1 cellular context compared by ENCODE assay signal in genomic region chr10:27252267-27253000, GRCh38.
TF ChIP-seq lines count a peak whose summit lies in the region.

No MANE protein-coding gene starts in this region.

TF ChIP-seq in K562, 482 proteins besides CTCF, POLR2A, EP300 and RAD21 (continued from another document and continues in another):
- TF ChIP-seq ZMIZ1 (IDR thresholded peaks at IDR 0.05; ENCODE audit: low read depth in 2 of 2, low read length in 2 of 2) (no peak), KLF16 (IDR thresholded peaks at IDR 0.05) (no peak), JUND (IDR thresholded peaks at IDR 0.05; ENCODE audit: borderline replicate concordance, low read depth, low read length) (no peak), JUND (tag; IDR thresholded peaks at IDR 0.05; ENCODE audit: borderline replicate concordance, low read depth, low read length) (no peak), MEF2D (tag; conservative IDR thresholded peaks at IDR 0.05; ENCODE audit: low read depth) (no peak), CXXC5 (CRISPR knock-in tag; IDR thresholded peaks at IDR 0.05) (peak; percentile 71), ZNF766 (CRISPR knock-in tag; conservative IDR thresholded peaks at IDR 0.05) (no peak), TGIF2 (CRISPR knock-in tag; IDR thresholded peaks at IDR 0.05) (no peak), SNAPC5 (CRISPR knock-in tag; IDR thresholded peaks at IDR 0.05) (no peak), E2F3 (CRISPR knock-in tag; IDR thresholded peaks at IDR 0.05) (no peak), HIVEP1 (CRISPR knock-in tag; IDR thresholded peaks at IDR 0.05) (no peak), DIDO1 (tag; IDR thresholded peaks at IDR 0.05; ENCODE audit: low read depth) (no peak), CBFA2T2 (conservative IDR thresholded peaks at IDR 0.05) (no peak), ZNF584 (CRISPR knock-in tag; IDR thresholded peaks at IDR 0.05; ENCODE audit: low read depth) (no peak), PCBP2 (IDR thresholded peaks at IDR 0.05; ENCODE audit: low read depth, low read length, poor library complexity, severe bottlenecking) (no peak), FOXP1 (CRISPR knock-in tag; IDR thresholded peaks at IDR 0.05) (no peak), POLR2H (tag; IDR thresholded peaks at IDR 0.05; ENCODE audit: low read depth) (peak; percentile 29; the same call in 1 of the 2 replicates), EHMT2 (IDR thresholded peaks at IDR 0.05) (no peak), VEZF1 (CRISPR knock-in tag; IDR thresholded peaks at IDR 0.05) (peak; percentile 63), KHSRP (IDR thresholded peaks at IDR 0.05) (no peak), KAT2B (IDR thresholded peaks at IDR 0.05; ENCODE audit: low read depth, low read length) (no peak), U2AF1 (optimal IDR thresholded peaks at IDR 0.05; ENCODE audit: low read depth, low read length) (peak; percentile 30), SRSF3 (IDR thresholded peaks at IDR 0.05; ENCODE audit: insufficient read depth, low read length) (no peak), ZNF511 (CRISPR knock-in tag; IDR thresholded peaks at IDR 0.05) (no peak), ARID3B (CRISPR knock-in tag; IDR thresholded peaks at IDR 0.05; ENCODE audit: borderline replicate concordance) (no peak), SAP30 (IDR thresholded peaks at IDR 0.05; ENCODE audit: borderline replicate concordance, insufficient read depth, low read depth, low read length, poor library complexity, severe bottlenecking) (no peak), NR1H2 (CRISPR knock-in tag; IDR thresholded peaks at IDR 0.05) (no peak), CCNT2 (IDR thresholded peaks at IDR 0.05; ENCODE audit: borderline replicate concordance, extremely low read depth, insufficient read length, low read depth, low read length) (no peak), ZNF175 (CRISPR knock-in tag; IDR thresholded peaks at IDR 0.05; ENCODE audit: low read depth) (no peak), TRIM25 (IDR thresholded peaks at IDR 0.05; ENCODE audit: borderline replicate concordance) (no peak)
- TF ChIP-seq, protein P1, sequence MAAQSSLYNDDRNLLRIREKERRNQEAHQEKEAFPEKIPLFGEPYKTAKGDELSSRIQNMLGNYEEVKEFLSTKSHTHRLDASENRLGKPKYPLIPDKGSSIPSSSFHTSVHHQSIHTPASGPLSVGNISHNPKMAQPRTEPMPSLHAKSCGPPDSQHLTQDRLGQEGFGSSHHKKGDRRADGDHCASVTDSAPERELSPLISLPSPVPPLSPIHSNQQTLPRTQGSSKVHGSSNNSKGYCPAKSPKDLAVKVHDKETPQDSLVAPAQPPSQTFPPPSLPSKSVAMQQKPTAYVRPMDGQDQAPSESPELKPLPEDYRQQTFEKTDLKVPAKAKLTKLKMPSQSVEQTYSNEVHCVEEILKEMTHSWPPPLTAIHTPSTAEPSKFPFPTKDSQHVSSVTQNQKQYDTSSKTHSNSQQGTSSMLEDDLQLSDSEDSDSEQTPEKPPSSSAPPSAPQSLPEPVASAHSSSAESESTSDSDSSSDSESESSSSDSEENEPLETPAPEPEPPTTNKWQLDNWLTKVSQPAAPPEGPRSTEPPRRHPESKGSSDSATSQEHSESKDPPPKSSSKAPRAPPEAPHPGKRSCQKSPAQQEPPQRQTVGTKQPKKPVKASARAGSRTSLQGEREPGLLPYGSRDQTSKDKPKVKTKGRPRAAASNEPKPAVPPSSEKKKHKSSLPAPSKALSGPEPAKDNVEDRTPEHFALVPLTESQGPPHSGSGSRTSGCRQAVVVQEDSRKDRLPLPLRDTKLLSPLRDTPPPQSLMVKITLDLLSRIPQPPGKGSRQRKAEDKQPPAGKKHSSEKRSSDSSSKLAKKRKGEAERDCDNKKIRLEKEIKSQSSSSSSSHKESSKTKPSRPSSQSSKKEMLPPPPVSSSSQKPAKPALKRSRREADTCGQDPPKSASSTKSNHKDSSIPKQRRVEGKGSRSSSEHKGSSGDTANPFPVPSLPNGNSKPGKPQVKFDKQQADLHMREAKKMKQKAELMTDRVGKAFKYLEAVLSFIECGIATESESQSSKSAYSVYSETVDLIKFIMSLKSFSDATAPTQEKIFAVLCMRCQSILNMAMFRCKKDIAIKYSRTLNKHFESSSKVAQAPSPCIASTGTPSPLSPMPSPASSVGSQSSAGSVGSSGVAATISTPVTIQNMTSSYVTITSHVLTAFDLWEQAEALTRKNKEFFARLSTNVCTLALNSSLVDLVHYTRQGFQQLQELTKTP (IDR thresholded peaks at IDR 0.05; ENCODE audit: low read depth in 1 of 2, partially characterized antibody in 2 of 2) = no peak
- TF ChIP-seq, protein P2, sequence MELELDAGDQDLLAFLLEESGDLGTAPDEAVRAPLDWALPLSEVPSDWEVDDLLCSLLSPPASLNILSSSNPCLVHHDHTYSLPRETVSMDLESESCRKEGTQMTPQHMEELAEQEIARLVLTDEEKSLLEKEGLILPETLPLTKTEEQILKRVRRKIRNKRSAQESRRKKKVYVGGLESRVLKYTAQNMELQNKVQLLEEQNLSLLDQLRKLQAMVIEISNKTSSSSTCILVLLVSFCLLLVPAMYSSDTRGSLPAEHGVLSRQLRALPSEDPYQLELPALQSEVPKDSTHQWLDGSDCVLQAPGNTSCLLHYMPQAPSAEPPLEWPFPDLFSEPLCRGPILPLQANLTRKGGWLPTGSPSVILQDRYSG (tag; conservative IDR thresholded peaks at IDR 0.05; ENCODE audit: low read depth) = no peak
- TF ChIP-seq, protein P3, sequence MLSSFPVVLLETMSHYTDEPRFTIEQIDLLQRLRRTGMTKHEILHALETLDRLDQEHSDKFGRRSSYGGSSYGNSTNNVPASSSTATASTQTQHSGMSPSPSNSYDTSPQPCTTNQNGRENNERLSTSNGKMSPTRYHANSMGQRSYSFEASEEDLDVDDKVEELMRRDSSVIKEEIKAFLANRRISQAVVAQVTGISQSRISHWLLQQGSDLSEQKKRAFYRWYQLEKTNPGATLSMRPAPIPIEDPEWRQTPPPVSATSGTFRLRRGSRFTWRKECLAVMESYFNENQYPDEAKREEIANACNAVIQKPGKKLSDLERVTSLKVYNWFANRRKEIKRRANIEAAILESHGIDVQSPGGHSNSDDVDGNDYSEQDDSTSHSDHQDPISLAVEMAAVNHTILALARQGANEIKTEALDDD (IDR thresholded peaks at IDR 0.05) = no peak
- TF ChIP-seq, protein P4, sequence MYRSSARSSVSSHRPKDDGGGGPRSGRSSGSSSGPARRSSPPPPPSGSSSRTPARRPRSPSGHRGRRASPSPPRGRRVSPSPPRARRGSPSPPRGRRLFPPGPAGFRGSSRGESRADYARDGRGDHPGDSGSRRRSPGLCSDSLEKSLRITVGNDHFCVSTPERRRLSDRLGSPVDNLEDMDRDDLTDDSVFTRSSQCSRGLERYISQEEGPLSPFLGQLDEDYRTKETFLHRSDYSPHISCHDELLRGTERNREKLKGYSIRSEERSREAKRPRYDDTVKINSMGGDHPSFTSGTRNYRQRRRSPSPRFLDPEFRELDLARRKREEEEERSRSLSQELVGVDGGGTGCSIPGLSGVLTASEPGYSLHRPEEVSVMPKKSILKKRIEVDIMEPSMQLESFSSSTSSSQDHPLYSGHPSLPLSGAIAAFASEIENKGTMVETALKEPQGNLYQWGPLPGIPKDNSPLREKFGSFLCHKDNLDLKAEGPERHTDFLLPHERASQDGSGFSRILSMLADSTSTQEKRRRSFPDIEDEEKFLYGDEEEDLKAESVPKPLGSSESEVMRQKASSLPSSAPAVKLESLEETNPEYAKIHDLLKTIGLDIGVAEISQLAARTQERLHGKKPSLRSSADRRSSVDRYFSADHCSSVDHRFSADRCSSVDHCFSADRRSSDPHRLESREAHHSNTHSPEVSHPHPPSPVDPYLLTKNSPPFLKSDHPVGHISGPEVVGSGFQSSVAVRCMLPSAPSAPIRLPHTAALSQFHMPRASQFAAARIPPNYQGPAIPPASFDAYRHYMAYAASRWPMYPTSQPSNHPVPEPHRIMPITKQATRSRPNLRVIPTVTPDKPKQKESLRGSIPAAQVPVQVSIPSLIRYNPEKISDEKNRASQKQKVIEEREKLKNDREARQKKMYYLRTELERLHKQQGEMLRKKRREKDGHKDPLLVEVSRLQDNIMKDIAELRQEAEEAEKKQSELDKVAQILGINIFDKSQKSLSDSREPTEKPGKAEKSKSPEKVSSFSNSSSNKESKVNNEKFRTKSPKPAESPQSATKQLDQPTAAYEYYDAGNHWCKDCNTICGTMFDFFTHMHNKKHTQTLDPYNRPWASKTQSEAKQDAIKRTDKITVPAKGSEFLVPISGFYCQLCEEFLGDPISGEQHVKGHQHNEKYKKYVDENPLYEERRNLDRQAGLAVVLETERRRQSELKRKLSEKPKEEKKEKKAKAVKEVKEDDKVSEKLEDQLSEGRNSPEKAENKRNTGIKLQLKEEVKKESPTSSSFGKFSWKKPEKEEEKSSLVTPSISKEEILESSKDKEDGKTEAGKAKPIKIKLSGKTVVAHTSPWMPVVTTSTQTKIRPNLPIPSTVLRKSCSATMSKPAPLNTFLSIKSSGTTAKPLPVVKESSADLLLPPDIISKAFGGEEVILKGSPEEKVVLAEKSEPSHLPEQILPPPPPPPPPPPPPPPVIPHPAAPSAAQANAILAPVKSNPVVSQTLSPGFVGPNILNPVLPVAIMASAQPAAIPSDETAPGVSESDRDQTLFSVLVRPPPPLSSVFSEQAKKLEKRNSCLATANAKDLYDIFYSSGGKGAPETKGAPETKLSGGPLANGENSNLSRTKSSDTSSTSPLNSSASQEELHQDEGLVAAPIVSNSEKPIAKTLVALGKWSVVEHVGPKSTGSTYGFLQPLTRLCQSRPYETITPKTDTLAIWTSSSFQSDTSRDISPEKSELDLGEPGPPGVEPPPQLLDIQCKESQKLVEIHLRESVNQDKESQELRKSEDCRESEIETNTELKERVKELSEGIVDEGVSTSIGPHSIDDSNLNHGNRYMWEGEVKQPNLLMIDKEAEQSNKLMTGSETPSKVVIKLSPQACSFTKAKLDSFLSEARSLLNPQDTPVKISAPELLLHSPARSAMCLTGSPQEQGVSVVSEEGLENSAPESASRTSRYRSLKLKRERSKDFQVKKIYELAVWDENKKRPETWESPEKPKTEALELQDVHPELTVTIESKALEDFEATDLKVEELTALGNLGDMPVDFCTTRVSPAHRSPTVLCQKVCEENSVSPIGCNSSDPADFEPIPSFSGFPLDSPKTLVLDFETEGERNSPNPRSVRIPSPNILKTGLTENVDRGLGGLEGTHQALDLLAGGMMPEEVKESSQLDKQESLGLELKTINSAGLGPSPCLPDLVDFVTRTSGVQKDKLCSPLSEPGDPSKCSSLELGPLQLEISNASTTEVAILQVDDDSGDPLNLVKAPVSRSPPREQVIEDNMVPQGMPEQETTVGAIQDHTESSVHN (IDR thresholded peaks at IDR 0.05; ENCODE audit: borderline replicate concordance in 1 of 2, low read depth in 1 of 2) = no peak
